ENCODE assay signal across 8 cellular contexts in genomic region chr5:128498844-128499455, GRCh38. TPM values are rescaled to one million over a fixed set of nuclear protein-coding genes. Genes with fewer than 3 reads are reported as not detected.
DNase-seq lines count a peak whose midpoint lies in the region; ATAC-seq lines count a peak whose summit lies in the region.

No MANE protein-coding gene starts in this region.

- H3K27ac ChIP-seq in Karpas-422 (ENCODE audit: low read length) (no peak overlapping the region), mesenchymal stem cell (ENCODE audit: low read length, poor library complexity, severe bottlenecking) (no peak overlapping the region)

- WGBS in mesenchymal stem cell = 100% methylated on average over 2 of the region's 5 CpGs

- H3K79me1 ChIP-seq in mesenchymal stem cell (replicated peaks; ENCODE audit: low read length, poor library complexity, severe bottlenecking) = peaks cover 2% of the 10 kb centered on the region

- no peak overlapping the region for H2BK120ac ChIP-seq in mesenchymal stem cell (ENCODE audit: low read depth, low read length)

- no peaks in the 10 kb centered on the region for H3K27me3 ChIP-seq in Karpas-422 (ENCODE audit: low read length)
- no peaks in the 10 kb centered on the region for H3K27me3 ChIP-seq in mesenchymal stem cell (ENCODE audit: control insufficient read depth in 1 of 2, insufficient read depth in 1 of 2, low read length in 2 of 2)

- no peaks in the 10 kb centered on the region for H3K79me2 ChIP-seq in Karpas-422 (ENCODE audit: low read length)

- H3K4me1 ChIP-seq in Karpas-422 (ENCODE audit: low read length) (no peaks in the 10 kb centered on the region), mesenchymal stem cell (ENCODE audit: control insufficient read depth, insufficient read depth, low read depth, low read length) (no peaks in the 10 kb centered on the region)

- H3K4me1 Mint-ChIP-seq in activated T-helper 1 cell treated with anti-CD3 and anti-CD28 coated beads, Interleukin-12 subunit alpha, Interleukin-12 subunit beta, Interleukin-2, Interleukin-4 antibody, amounts not matched to agents 30 ng/mL and 10 ng/mL and 1 ng/mL, durations not matched to agents 14 hours and 24 hours and 36 hours (ENCODE audit: low read depth) = no peaks in the 10 kb centered on the region

- H3K4ac ChIP-seq in mesenchymal stem cell (ENCODE audit: low read depth in 1 of 2, low read length in 2 of 2) = no peak overlapping the region

- H3K27me3 Mint-ChIP-seq in activated T-helper 1 cell treated with anti-CD3 and anti-CD28 coated beads, Interleukin-12 subunit alpha, Interleukin-12 subunit beta, Interleukin-2, Interleukin-4 antibody, amounts not matched to agents 30 ng/mL and 10 ng/mL and 1 ng/mL, durations not matched to agents 14 hours and 24 hours and 36 hours (ENCODE audit: insufficient read depth) = no peaks in the 10 kb centered on the region

- no peak overlapping the region for H2AK5ac ChIP-seq in mesenchymal stem cell (ENCODE audit: low read length, severe bottlenecking)

- no peak overlapping the region for H3K4me2 ChIP-seq in Karpas-422 (ENCODE audit: low read depth, low read length, poor library complexity, severe bottlenecking)
- H3K4me2 ChIP-seq in mesenchymal stem cell (ENCODE audit: low read length, poor library complexity, severe bottlenecking) = no peak overlapping the region

- no peak overlapping the region for H3K14ac ChIP-seq in mesenchymal stem cell (ENCODE audit: low read length in 2 of 2)

- H3K36me3 ChIP-seq in Karpas-422 (ENCODE audit: insufficient read depth, low read length) (no peaks in the 10 kb centered on the region), mesenchymal stem cell (ENCODE audit: control insufficient read depth in 1 of 2, insufficient read depth in 2 of 2, low read depth in 1 of 2, low read length in 2 of 2) (peaks cover 0 to 3% of the 10 kb centered on the region in 2 experiments)

- no peak overlapping the region for H3K4me3 Mint-ChIP-seq in activated T-helper 1 cell treated with anti-CD3 and anti-CD28 coated beads, Interleukin-12 subunit alpha, Interleukin-12 subunit beta, Interleukin-2, Interleukin-4 antibody, amounts not matched to agents 30 ng/mL and 10 ng/mL and 1 ng/mL, durations not matched to agents 14 hours and 24 hours and 36 hours

- H2AFZ ChIP-seq in Karpas-422 (ENCODE audit: low read length) (no peak overlapping the region), mesenchymal stem cell (ENCODE audit: low read depth, low read length) (no peak overlapping the region)

- no peak for ATAC-seq in HG03442 (IDR thresholded peaks at IDR 0.05; ENCODE audit: unreplicated experiment)
- ATAC-seq in GM21786 (IDR thresholded peaks at IDR 0.05; ENCODE audit: unreplicated experiment) = no peak

- H2BK12ac ChIP-seq in mesenchymal stem cell (ENCODE audit: low read length in 2 of 2) = no peak overlapping the region

- H2BK15ac ChIP-seq in mesenchymal stem cell (ENCODE audit: low read depth, poor library complexity, severe bottlenecking) = no peak overlapping the region

- no peaks in the 10 kb centered on the region for H3K9me2 ChIP-seq in Karpas-422 (replicated peaks; ENCODE audit: insufficient read depth, low read length)

- H3K18ac ChIP-seq in mesenchymal stem cell (ENCODE audit: low read depth in 1 of 2, low read length in 2 of 2) = no peak overlapping the region

- no peak overlapping the region for H3K9ac ChIP-seq in Karpas-422 (ENCODE audit: low read length)
- H3K9ac ChIP-seq in mesenchymal stem cell (ENCODE audit: low read length) = no peak overlapping the region

- H4K8ac ChIP-seq in mesenchymal stem cell (ENCODE audit: low read length) = no peak overlapping the region

- no peaks in the 10 kb centered on the region for H4K20me1 ChIP-seq in Karpas-422 (ENCODE audit: insufficient read depth, low read depth, low read length)

- H3K9me3 Mint-ChIP-seq in activated T-helper 1 cell treated with anti-CD3 and anti-CD28 coated beads, Interleukin-12 subunit alpha, Interleukin-12 subunit beta, Interleukin-2, Interleukin-4 antibody, amounts not matched to agents 30 ng/mL and 10 ng/mL and 1 ng/mL, durations not matched to agents 14 hours and 24 hours and 36 hours = peaks cover 6% of the 10 kb centered on the region

- H3K9me3 ChIP-seq in Karpas-422 (ENCODE audit: low read length) (no peaks in the 10 kb centered on the region; the same call in 1 of the 2 replicates), mesenchymal stem cell (ENCODE audit: control insufficient read depth, low read length) (peaks cover 2% of the 10 kb centered on the region)

- no peak overlapping the region for H2BK5ac ChIP-seq in mesenchymal stem cell (ENCODE audit: low read depth, low read length, poor library complexity, severe bottlenecking)

- H3K4me3 ChIP-seq in Karpas-422 (ENCODE audit: low read length) (no peak overlapping the region), mesenchymal stem cell (ENCODE audit: insufficient read depth in 1 of 2, low read depth in 1 of 2, low read length in 2 of 2) (no peak overlapping the region)

- no peak overlapping the region for H4K91ac ChIP-seq in mesenchymal stem cell (ENCODE audit: low read length)

- H3K23ac ChIP-seq in mesenchymal stem cell (ENCODE audit: low read length in 2 of 2) = no peak overlapping the region

- intact Hi-C loops in activated T-helper 1 cell treated with anti-CD3 and anti-CD28 coated beads, Interleukin-12 subunit alpha, Interleukin-12 subunit beta, Interleukin-2, Interleukin-4 antibody, amounts not matched to agents 30 ng/mL and 10 ng/mL and 1 ng/mL, durations not matched to agents 14 hours and 24 hours and 36 hours (cut with micrococcal nuclease) = loop anchor here (2.0 to 5.0 kb wide), 2 partner anchors 286 to 937 kb away; no protein-coding TSS in a partner anchor

- no peak overlapping the region for H3K27ac Mint-ChIP-seq in activated T-helper 1 cell treated with anti-CD3 and anti-CD28 coated beads, Interleukin-12 subunit alpha, Interleukin-12 subunit beta, Interleukin-2, Interleukin-4 antibody, amounts not matched to agents 30 ng/mL and 10 ng/mL and 1 ng/mL, durations not matched to agents 14 hours and 24 hours and 36 hours

- no peaks in the 10 kb centered on the region for H3K36me3 Mint-ChIP-seq in activated T-helper 1 cell treated with anti-CD3 and anti-CD28 coated beads, Interleukin-12 subunit alpha, Interleukin-12 subunit beta, Interleukin-2, Interleukin-4 antibody, amounts not matched to agents 30 ng/mL and 10 ng/mL and 1 ng/mL, durations not matched to agents 14 hours and 24 hours and 36 hours (ENCODE audit: low read depth)

- DNase-seq in GM03348 (ENCODE audit: low spot score) (peak; percentile 51), Karpas-422 (peak; percentile 84), brain pericyte (ENCODE audit: low read depth, low spot score) (peak; percentile 43), mesenchymal stem cell (peak; percentile 62), T1000 (lab: John Stamatoyannopoulos, UW) (no peak)
- DNase-seq in activated T-helper 1 cell treated with anti-CD3 and anti-CD28 coated beads, Interleukin-12 subunit alpha, Interleukin-12 subunit beta, Interleukin-2, Interleukin-4 antibody, amounts not matched to agents 30 ng/mL and 10 ng/mL and 1 ng/mL, durations not matched to agents 14 hours and 24 hours and 36 hours (ENCODE audit: low spot score) = no peak

RNA-seq across cellular contexts. Expression of gene FBN2, which starts 39.1 kb away (rescaled TPM):
- total RNA-seq in Karpas-422 (2014; rRNA removed; shearing (Covaris generic); ENCODE audit: low replicate concordance) = not detected in 2 replicates
- polyA plus RNA-seq in mesenchymal stem cell (2013, experiment 1 of 2) = 32.9 TPM
- polyA plus RNA-seq in mesenchymal stem cell (2013, experiment 2 of 2) = 29.4 TPM
- total RNA-seq in activated T-helper 1 cell treated with anti-CD3 and anti-CD28 coated beads, Interleukin-12 subunit alpha, Interleukin-12 subunit beta, Interleukin-2, Interleukin-4 antibody, amounts not matched to agents 30 ng/mL and 10 ng/mL and 1 ng/mL, durations not matched to agents 14 hours and 24 hours and 36 hours = not detected in 2 replicates

Comparison
In these comparisons a context has a peak if more than half of its experiments do, and no peak if none do; other contexts are left out.
1. DNase-seq: peak in GM03348 (single experiment), Karpas-422 (single experiment), brain pericyte (single experiment) and mesenchymal stem cell (single experiment); none in activated T-helper 1 cell treated with anti-CD3 and anti-CD28 coated beads, Interleukin-12 subunit alpha, Interleukin-12 subunit beta, Interleukin-2, Interleukin-4 antibody, amounts not matched to agents 30 ng/mL and 10 ng/mL and 1 ng/mL, durations not matched to agents 14 hours and 24 hours and 36 hours (single experiment) and T1000 (single experiment).